ENCODE assay signal across 8 cellular contexts in the genomic region with DNA sequence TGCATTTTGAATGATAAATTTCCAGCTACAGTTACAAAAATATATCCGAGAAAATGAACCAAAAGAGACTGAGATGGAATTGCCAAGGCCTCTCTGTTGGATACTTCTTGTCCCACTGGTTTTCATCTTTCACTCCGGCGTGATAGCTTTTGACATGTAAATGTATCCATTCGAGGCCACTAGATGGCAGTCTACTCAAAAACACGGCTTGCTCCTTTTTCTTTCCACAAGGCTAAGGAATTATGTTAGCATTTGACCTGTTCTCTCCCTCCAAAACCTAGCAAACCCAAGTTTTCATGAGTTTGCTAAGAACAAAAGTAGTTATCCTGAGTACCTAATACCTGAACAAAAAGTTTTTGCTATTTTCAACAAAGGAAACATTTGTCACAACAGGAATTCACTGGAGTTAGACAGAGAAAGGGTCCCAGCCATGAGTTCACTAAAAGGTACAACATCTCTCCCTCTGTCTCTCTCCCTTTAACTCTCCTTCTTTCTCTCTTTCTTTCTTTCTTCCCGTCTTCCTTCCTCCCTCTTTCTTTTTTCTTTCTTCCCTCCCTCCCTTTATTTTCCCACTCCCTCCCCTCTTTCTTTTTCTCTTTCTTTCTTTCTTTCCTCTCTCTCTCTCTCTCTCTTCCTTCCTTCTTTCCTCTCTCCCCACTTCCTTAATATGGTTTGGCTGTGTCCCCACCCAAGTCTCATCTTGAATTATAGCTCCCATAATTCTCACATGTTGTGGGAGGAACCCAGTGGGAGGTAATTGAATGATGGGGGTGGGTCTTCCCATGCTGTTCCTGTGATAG.
A peak's percentile ranks its signal among the peaks of the same experiment; 100 is the strongest.
DNase-seq lines count a peak whose midpoint lies in the region; ATAC-seq and TF ChIP-seq lines count a peak whose summit lies in the region.

No MANE protein-coding gene starts in this region.

- no peak overlapping the region for H3K4me3 Mint-ChIP-seq in CD14-positive monocyte

- peaks cover 0 to 4% (median 0%) of the 10 kb centered on the region in 7 donors for H3K9me3 Mint-ChIP-seq in CD14-positive monocyte

- no peak overlapping the region for H3K27ac ChIP-seq in VCaP

- peaks cover 3% of the 10 kb centered on the region for H3K4me1 Mint-ChIP-seq in CD14-positive monocyte

- H3K27me3 Mint-ChIP-seq in CD14-positive monocyte (ENCODE audit: low read depth in 3 of 3): peaks cover 1 to 19% (median 7%) of the 10 kb centered on the region in 3 donors

- ATAC-seq in GM18498 (IDR thresholded peaks at IDR 0.05; ENCODE audit: unreplicated experiment) (peak; percentile 76), HG03025 (IDR thresholded peaks at IDR 0.05; ENCODE audit: low FRiP score, unreplicated experiment) (peak; percentile 69)

- no peak for DNase-seq in CD14-positive monocyte (ENCODE audit: low spot score)
- DNase-seq in NCI-H2081 treated with DMSO at 0.1 percent for 48 hours (lab: John Stamatoyannopoulos, UW): peak; percentile 36
- peak; percentile 20 for DNase-seq in hepatic stellate cell (ENCODE audit: low spot score)
- DNase-seq in stimulated activated CD8-positive, alpha-beta memory T cell treated with anti-CD3 and anti-CD28 coated beads, Interleukin-4, amount 100 ng/mL, for 48 hours: peak; percentile 24
- DNase-seq in activated naive CD4-positive, alpha-beta T cell treated with Interleukin-2 at 50 U/mL for 16 hours: no peak

- intact Hi-C loops in CD14-positive monocyte (cut with micrococcal nuclease): no loop called here

- H3K27ac Mint-ChIP-seq in CD14-positive monocyte: no peak overlapping the region

- H3K36me3 Mint-ChIP-seq in CD14-positive monocyte: no peaks in the 10 kb centered on the region

- TF ChIP-seq CTCF in CD14-positive monocyte (IDR thresholded peaks at IDR 0.05) (peak; percentile 82), VCaP (conservative IDR thresholded peaks at IDR 0.05) (peak; percentile 83)

Comparison
In these comparisons a context has a peak if more than half of its experiments do, and no peak if none do; other contexts are left out.
1. DNase-seq: peak in NCI-H2081 treated with DMSO at 0.1 percent for 48 hours (single experiment), hepatic stellate cell (single experiment) and stimulated activated CD8-positive, alpha-beta memory T cell treated with anti-CD3 and anti-CD28 coated beads, Interleukin-4, amount 100 ng/mL, for 48 hours (single experiment); none in CD14-positive monocyte (single experiment) and activated naive CD4-positive, alpha-beta T cell treated with Interleukin-2 at 50 U/mL for 16 hours (single experiment).